Comparison of ENCODE assay signal across 17 cellular contexts in genomic region chr9:35515766-35516165, GRCh38. TPM values are rescaled to one million over a fixed set of nuclear protein-coding genes. Genes with fewer than 3 reads are reported as not detected.
DNase-seq lines count a peak whose midpoint lies in the region; ATAC-seq and TF ChIP-seq lines count a peak whose summit lies in the region.
"Had no signal": no experiment of that assay in that cellular context is flagged by ENCODE, and none has a peak within 500 bp of the region (broad histone marks: within the 10 kb centered on the region; RNA-seq: fewer than 3 reads in every experiment).

No MANE protein-coding gene starts in this region.

- no peak overlapping the region for H3K14ac ChIP-seq in neuronal stem cell (ENCODE audit: low read length)

- H2AFZ ChIP-seq in neuronal stem cell (ENCODE audit: low read length) = no peak overlapping the region
- H2AFZ ChIP-seq: GM23338 had no signal

- H3K9ac ChIP-seq in neuronal stem cell (ENCODE audit: low read depth, low read length, poor library complexity) = no peak overlapping the region

- H3K27me3 ChIP-seq in ascending aorta (no peaks in the 10 kb centered on the region), gastroesophageal sphincter (no peaks in the 10 kb centered on the region), neuronal stem cell (ENCODE audit: control insufficient read depth in 3 of 3, insufficient read depth in 3 of 3, low read depth in 1 of 3, low read length in 3 of 3) (no peaks in the 10 kb centered on the region)
- H3K27me3 ChIP-seq: heart left ventricle had no signal

- no peak for TF ChIP-seq POLR2A in gastroesophageal sphincter (IDR thresholded peaks at IDR 0.05)

- no peak overlapping the region for H2BK12ac ChIP-seq in neuronal stem cell (ENCODE audit: low read length)

- intact Hi-C loops in ascending aorta (cut with DNase I) = no loop called here

- H4K91ac ChIP-seq in neuronal stem cell (ENCODE audit: low read depth, low read length, poor library complexity) = no peak overlapping the region

- H3K36me3 ChIP-seq in ascending aorta (peaks cover 0 to 3% of the 10 kb centered on the region in 2 donors), gastroesophageal sphincter (no peaks in the 10 kb centered on the region), neuronal stem cell (replicated peaks in 1 of 2; ENCODE audit: control insufficient read depth in 2 of 2, insufficient read depth in 2 of 2, low read length in 2 of 2) (no peaks in the 10 kb centered on the region)
- H3K36me3 ChIP-seq: heart left ventricle had no signal

- H3K4me1 ChIP-seq in ascending aorta (peaks cover 31 to 85% of the 10 kb centered on the region in 2 donors), gastroesophageal sphincter (peaks cover 59 to 98% (median 64%) of the 10 kb centered on the region in 3 donors), neuronal stem cell (ENCODE audit: control insufficient read depth in 2 of 2, insufficient read depth in 1 of 2, low read depth in 1 of 2, low read length in 2 of 2) (peaks cover 23 to 34% of the 10 kb centered on the region in 2 donors)

- no peak overlapping the region for H3K23ac ChIP-seq in neuronal stem cell (ENCODE audit: low read depth, low read length, poor library complexity)

- H3K79me1 ChIP-seq in neuronal stem cell (ENCODE audit: low read depth, low read length) = no peaks in the 10 kb centered on the region

- ATAC-seq in gastroesophageal sphincter (no peak), GM21515 (IDR thresholded peaks at IDR 0.05; ENCODE audit: unreplicated experiment) (no peak)
- ATAC-seq: GM12878, heart left ventricle, left ventricle myocardium superior had no signal

- WGBS in gastroesophageal sphincter (ENCODE audit: low coverage in 1 of 2), 2 donors = 72 to 100% methylated on average over 1 to 5 of the region's 7 CpGs
- WGBS in neuronal stem cell (ENCODE audit: extremely low coverage in 2 of 2, insufficient read length in 2 of 2, insufficient replicate concordance in 1 of 2), 2 donors = no CpG with 5 or more reads among the region's 7 CpGs

- DNase-seq in EH (ENCODE audit: low read depth) (peak; percentile 72), ascending aorta (ENCODE audit: low spot score in 2 of 2) (no peak), renal cortical epithelial cell (ENCODE audit: low read depth) (peak; percentile 38), dedifferentiated amniotic fluid mesenchymal stem cell (ENCODE audit: extremely low spot score) (no peak), HT-29 (ENCODE audit: low spot score) (no peak), neuronal stem cell (ENCODE audit: low spot score) (no peak)
- DNase-seq: activated naive CD8-positive, alpha-beta T cell treated with anti-CD3 and anti-CD28 coated beads for 36 hours; DMS53; heart left ventricle; left ventricle myocardium superior; NCI-H2029; NCI-H82; stimulated activated CD8-positive, alpha-beta memory T cell treated with anti-CD3 and anti-CD28 coated beads, Interleukin-4, amount 100 ng/mL, for 48 hours had no signal

- H2BK5ac ChIP-seq in neuronal stem cell (ENCODE audit: low read length) = no peak overlapping the region

- H4K8ac ChIP-seq in neuronal stem cell (ENCODE audit: low read depth, low read length) = no peak overlapping the region

- no peak overlapping the region for H2BK15ac ChIP-seq in neuronal stem cell (ENCODE audit: low read length)

- no peak overlapping the region for H3K4ac ChIP-seq in neuronal stem cell (ENCODE audit: low read length)

- H3K18ac ChIP-seq in neuronal stem cell (ENCODE audit: low read length) = no peak overlapping the region

- no peak overlapping the region for H3K4me3 ChIP-seq in ascending aorta
- no peak overlapping the region for H3K4me3 ChIP-seq in gastroesophageal sphincter
- H3K4me3 ChIP-seq in neuronal stem cell (ENCODE audit: low read length in 2 of 2) = no peak overlapping the region
- H3K4me3 ChIP-seq: GM12878, GM23338, heart left ventricle had no signal

- TF ChIP-seq CTCF in ascending aorta (IDR thresholded peaks at IDR 0.05) (no peak), gastroesophageal sphincter (IDR thresholded peaks at IDR 0.05) (no peak)

- TF ChIP-seq EP300 in gastroesophageal sphincter (IDR thresholded peaks at IDR 0.05) = no peak

- H2BK120ac ChIP-seq in neuronal stem cell (ENCODE audit: low read depth, low read length) = no peak overlapping the region

- H3K27ac ChIP-seq in ascending aorta = peak overlapping the region; percentile 94 to 95
- H3K27ac ChIP-seq in gastroesophageal sphincter = peak overlapping the region; percentile 73 to 96 (median 89)
- H3K27ac ChIP-seq in neuronal stem cell (replicated peaks; ENCODE audit: low read length) = no peak overlapping the region

- no peak overlapping the region for H3K4me2 ChIP-seq in neuronal stem cell (ENCODE audit: insufficient read depth, low read length, poor library complexity, severe bottlenecking)
- H3K4me2 ChIP-seq: GM23338 had no signal

- H3K9me3 ChIP-seq in ascending aorta = no peaks in the 10 kb centered on the region
- H3K9me3 ChIP-seq in gastroesophageal sphincter = no peaks in the 10 kb centered on the region
- H3K9me3 ChIP-seq in neuronal stem cell (replicated peaks in 1 of 2; ENCODE audit: control insufficient read depth in 2 of 2, insufficient read depth in 1 of 2, low read depth in 1 of 2, low read length in 2 of 2) = no peaks in the 10 kb centered on the region
- H3K9me3 ChIP-seq: heart left ventricle had no signal

- H2AK5ac ChIP-seq in neuronal stem cell (ENCODE audit: low read depth, low read length) = no peak overlapping the region

RNA-seq across cellular contexts. Expression of gene RUSC2, which starts 25.9 kb away (rescaled TPM):
- total RNA-seq in ascending aorta (116 TPM), gastroesophageal sphincter (10 to 100 TPM; 43.8 to 85.4 (median 59.6) TPM), renal cortical epithelial cell (20.8 and 42.4 TPM in 2 replicates)
- total RNA-seq in HT-29 (2014; rRNA removed; shearing (Covaris generic)) = 0.94 and 2.0 TPM in 2 replicates
- polyA plus RNA-seq in neuronal stem cell (2013, experiment 1 of 2) = 6.3 TPM
- polyA plus RNA-seq in neuronal stem cell (2013, experiment 2 of 2) = 6.5 TPM
- total RNA-seq: GM12878 had no signal
- polyA plus RNA-seq: GM12878 had no signal

Comparison
In these comparisons a context has a peak if more than half of its experiments do, and no peak if none do; other contexts are left out.
1. DNase-seq: peak in EH (single experiment) and renal cortical epithelial cell (single experiment); none in ascending aorta (0 of 2), dedifferentiated amniotic fluid mesenchymal stem cell (single experiment), HT-29 (single experiment) and neuronal stem cell (single experiment).